ENCODE assay signal across 8 cellular contexts in the genomic region with DNA sequence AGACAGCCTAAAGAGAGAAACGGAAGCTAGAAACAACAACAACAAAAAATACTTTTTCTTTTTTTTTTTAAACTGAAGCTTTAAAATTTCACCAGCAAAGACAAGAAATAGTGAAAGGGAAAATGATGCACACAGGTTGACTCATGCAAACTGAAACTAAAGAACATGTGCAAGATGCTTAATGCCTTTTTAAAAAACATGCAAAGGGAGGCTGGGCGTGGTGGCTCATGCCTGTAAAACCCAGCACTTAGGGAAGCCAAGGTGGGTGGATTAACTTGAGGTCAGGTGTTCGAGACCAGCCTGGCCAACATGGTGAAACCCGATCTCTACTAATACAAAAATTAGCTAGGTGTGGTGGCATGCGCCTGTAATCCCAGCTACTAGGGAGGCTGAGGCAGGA. TPM values are rescaled to one million over a fixed set of nuclear protein-coding genes. Genes with fewer than 3 reads are reported as not detected.
DNase-seq lines count a peak whose midpoint lies in the region; ATAC-seq and TF ChIP-seq lines count a peak whose summit lies in the region.

No MANE protein-coding gene starts in this region.

- no peaks in the 10 kb centered on the region for H3K27me3 ChIP-seq in neuronal stem cell (ENCODE audit: control insufficient read depth in 3 of 3, insufficient read depth in 3 of 3, low read depth in 1 of 3, low read length in 3 of 3)
- H3K27me3 ChIP-seq in heart left ventricle: no peaks in the 10 kb centered on the region

- no peaks in the 10 kb centered on the region for H3K79me1 ChIP-seq in neuronal stem cell (ENCODE audit: low read depth, low read length)

- no peaks in the 10 kb centered on the region for H3K27me3 Mint-ChIP-seq in activated T-cell treated with anti-CD3 and anti-CD28 coated beads, Interleukin-2, amount 50 U/mL, for 24 hours

- H3K9me3 ChIP-seq in neuronal stem cell (replicated peaks in 1 of 2; ENCODE audit: control insufficient read depth in 2 of 2, insufficient read depth in 1 of 2, low read depth in 1 of 2, low read length in 2 of 2): peaks cover 0 to 4% of the 10 kb centered on the region in 2 donors
- no peaks in the 10 kb centered on the region for H3K9me3 ChIP-seq in heart left ventricle

- no peak overlapping the region for H2AFZ ChIP-seq in neuronal stem cell (ENCODE audit: low read length)

- H3K36me3 ChIP-seq in neuronal stem cell (replicated peaks in 1 of 2; ENCODE audit: control insufficient read depth in 2 of 2, insufficient read depth in 2 of 2, low read length in 2 of 2): peaks cover 0 to 6% of the 10 kb centered on the region in 2 donors
- no peaks in the 10 kb centered on the region for H3K36me3 ChIP-seq in heart left ventricle

- DNase-seq in ELR (ENCODE audit: low read depth) (peak; percentile 67), neuronal stem cell (ENCODE audit: low spot score) (no peak), NCI-H446 (lab: John Stamatoyannopoulos, UW) (no peak), GM19240 (ENCODE audit: insufficient read length, low spot score) (no peak), heart left ventricle (no peak)
- DNase-seq in activated T-cell treated with anti-CD3 and anti-CD28 coated beads, Interleukin-2, amount 50 U/mL, for 24 hours: peak; percentile 68

- no peak overlapping the region for H2BK15ac ChIP-seq in neuronal stem cell (ENCODE audit: low read length)

- no peak overlapping the region for H3K4me3 Mint-ChIP-seq in activated T-cell treated with anti-CD3 and anti-CD28 coated beads, Interleukin-2, amount 50 U/mL, for 24 hours

- peaks cover 2% of the 10 kb centered on the region for H3K36me3 Mint-ChIP-seq in activated T-cell treated with anti-CD3 and anti-CD28 coated beads, Interleukin-2, amount 50 U/mL, for 24 hours (ENCODE audit: low read depth)

- intact Hi-C loops in heart left ventricle (cut with DNase I): no loop called here

- no peak overlapping the region for H2AK5ac ChIP-seq in neuronal stem cell (ENCODE audit: low read depth, low read length)

- H3K27ac ChIP-seq in neuronal stem cell (replicated peaks; ENCODE audit: low read length): no peak overlapping the region
- H3K27ac ChIP-seq in heart left ventricle: no peak overlapping the region

- no CpG with 5 or more reads among the region's 5 CpGs for WGBS in neuronal stem cell (ENCODE audit: extremely low coverage in 2 of 2, insufficient read length in 2 of 2, insufficient replicate concordance in 1 of 2), 2 donors
- WGBS in heart left ventricle, 4 donors: 93 to 96% (median 94%) methylated on average over 5 of the region's 5 CpGs

- H3K23ac ChIP-seq in neuronal stem cell (ENCODE audit: low read depth, low read length, poor library complexity): no peak overlapping the region

- no peak overlapping the region for H3K4ac ChIP-seq in neuronal stem cell (ENCODE audit: low read length)

- H3K9me3 Mint-ChIP-seq in activated T-cell treated with anti-CD3 and anti-CD28 coated beads, Interleukin-2, amount 50 U/mL, for 24 hours: no peaks in the 10 kb centered on the region

- H3K4me1 Mint-ChIP-seq in activated T-cell treated with anti-CD3 and anti-CD28 coated beads, Interleukin-2, amount 50 U/mL, for 24 hours (ENCODE audit: low read depth): peaks cover 39% of the 10 kb centered on the region

- no peak overlapping the region for H3K14ac ChIP-seq in neuronal stem cell (ENCODE audit: low read length)

- H3K4me2 ChIP-seq in neuronal stem cell (ENCODE audit: insufficient read depth, low read length, poor library complexity, severe bottlenecking): no peak overlapping the region

- no peak overlapping the region for H3K18ac ChIP-seq in neuronal stem cell (ENCODE audit: low read length)

- no peak overlapping the region for H2BK120ac ChIP-seq in neuronal stem cell (ENCODE audit: low read depth, low read length)

- H3K27ac Mint-ChIP-seq in activated T-cell treated with anti-CD3 and anti-CD28 coated beads, Interleukin-2, amount 50 U/mL, for 24 hours: peak overlapping the region; percentile 69

- no peak overlapping the region for H4K91ac ChIP-seq in neuronal stem cell (ENCODE audit: low read depth, low read length, poor library complexity)

- H3K9ac ChIP-seq in neuronal stem cell (ENCODE audit: low read depth, low read length, poor library complexity): peak overlapping the region; percentile 30

- no peak for TF ChIP-seq CTCF in heart left ventricle (IDR thresholded peaks at IDR 0.05)

- H3K4me3 ChIP-seq in neuronal stem cell (ENCODE audit: low read length in 2 of 2): no peak overlapping the region
- no peak overlapping the region for H3K4me3 ChIP-seq in heart left ventricle

- H2BK12ac ChIP-seq in neuronal stem cell (ENCODE audit: low read length): no peak overlapping the region

- peak; percentile 75 for ATAC-seq in HG02852 (IDR thresholded peaks at IDR 0.05; ENCODE audit: unreplicated experiment)
- no peak for ATAC-seq in HG02981 (IDR thresholded peaks at IDR 0.05; ENCODE audit: unreplicated experiment)
- ATAC-seq in heart left ventricle: no peak

- no peak overlapping the region for H4K8ac ChIP-seq in neuronal stem cell (ENCODE audit: low read depth, low read length)

- no peak for TF ChIP-seq POLR2A in heart left ventricle (IDR thresholded peaks at IDR 0.05)

- H3K4me1 ChIP-seq in neuronal stem cell (ENCODE audit: control insufficient read depth in 2 of 2, insufficient read depth in 1 of 2, low read depth in 1 of 2, low read length in 2 of 2): peaks cover 0 to 11% of the 10 kb centered on the region in 2 donors
- H3K4me1 ChIP-seq in heart left ventricle: no peaks in the 10 kb centered on the region

- H2BK5ac ChIP-seq in neuronal stem cell (ENCODE audit: low read length): no peak overlapping the region

RNA-seq across cellular contexts. Expression of a gene that starts 15.1 kb away (rescaled TPM):
- 0.40 TPM for polyA plus RNA-seq in neuronal stem cell (2013, experiment 1 of 2)
- polyA plus RNA-seq in neuronal stem cell (2013, experiment 2 of 2): 0.35 TPM
- total RNA-seq in heart left ventricle: 1 to 10 TPM in 2 of 9 donors, under 1 TPM in 7; 0.28 to 1.5 (median 0.51) TPM
- under 1 TPM; 0.07 to 0.27 TPM for polyA plus RNA-seq in heart left ventricle

RNA-seq across cellular contexts. Expression of a gene that starts 56.7 kb away (rescaled TPM):
- polyA plus RNA-seq in neuronal stem cell (2013, experiment 1 of 2): 14.4 TPM
- 14.9 TPM for polyA plus RNA-seq in neuronal stem cell (2013, experiment 2 of 2)
- 1 to 10 TPM; 2.7 to 6.0 (median 4.6) TPM for total RNA-seq in heart left ventricle
- polyA plus RNA-seq in heart left ventricle: 1 to 10 TPM; 1.8 to 3.0 TPM

Comparison
In these comparisons a context has a peak if more than half of its experiments do, and no peak if none do; other contexts are left out.
1. DNase-seq: peak in ELR (single experiment) and activated T-cell treated with anti-CD3 and anti-CD28 coated beads, Interleukin-2, amount 50 U/mL, for 24 hours (single experiment); none in neuronal stem cell (single experiment), NCI-H446 (0 of 2), GM19240 (single experiment) and heart left ventricle (0 of 5).